11 cellular contexts compared by ENCODE assay signal in the genomic region with DNA sequence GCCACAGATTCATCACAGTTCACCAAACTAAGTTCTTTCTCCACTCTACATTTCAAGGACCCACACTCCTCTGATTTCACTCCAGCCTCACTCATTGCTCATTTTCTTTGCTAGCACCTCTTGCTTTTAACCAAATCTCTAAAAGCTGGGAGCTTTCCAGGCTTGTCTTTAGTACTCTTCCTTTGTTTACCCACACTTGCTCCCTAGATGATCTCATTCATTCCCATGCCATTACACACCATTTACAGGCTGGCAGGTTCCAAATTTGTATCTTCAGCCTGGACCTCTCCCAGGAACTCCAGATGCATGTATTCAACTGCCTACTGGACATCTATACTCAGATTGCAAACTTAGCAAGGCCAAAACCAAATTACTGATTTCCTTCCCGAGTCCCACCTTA. TPM values are rescaled to one million over a fixed set of nuclear protein-coding genes. Genes with fewer than 3 reads are reported as not detected.
DNase-seq lines count a peak whose midpoint lies in the region; ATAC-seq and TF ChIP-seq lines count a peak whose summit lies in the region.
"Had no signal": no experiment of that assay in that cellular context is flagged by ENCODE, and none has a peak within 500 bp of the region (broad histone marks: within the 10 kb centered on the region; RNA-seq: fewer than 3 reads in every experiment).

No MANE protein-coding gene starts in this region.

- WGBS in sigmoid colon, 2 donors: 71 to 82% methylated on average over 1 of the region's 1 CpG

- H3K4me1 ChIP-seq in sigmoid colon: peaks cover 0 to 35% (median 24%) of the 10 kb centered on the region in 4 donors

- H3K9me3 ChIP-seq in sigmoid colon: no peaks in the 10 kb centered on the region

- H3K36me3 ChIP-seq in sigmoid colon: peaks cover 0 to 24% (median 0%) of the 10 kb centered on the region in 4 donors

- no peak overlapping the region for H3K4me3 ChIP-seq in sigmoid colon

- ATAC-seq in HG03565 (IDR thresholded peaks at IDR 0.05; ENCODE audit: unreplicated experiment): no peak

- H3K27me3 ChIP-seq in sigmoid colon: no peaks in the 10 kb centered on the region

- peak overlapping the region; percentile 46 to 80 (median 53) for H3K27ac ChIP-seq in sigmoid colon

- peak; percentile 97 for DNase-seq in EL
- peak; percentile 73 for DNase-seq in RPMI7951 (ENCODE audit: low read depth)
- DNase-seq in fibroblast of peridontal ligament (ENCODE audit: extremely low read depth): peak; percentile 99
- no peak for DNase-seq in sigmoid colon
- DNase-seq in T-helper 1 cell: no peak
- no peak for DNase-seq in cerebellum (ENCODE audit: low spot score)
- no peak for DNase-seq in T-helper 2 cell
- DNase-seq: activated CD4-positive, alpha-beta T cell treated with anti-CD3 and anti-CD28 coated beads, Interleukin-2, amount 50 U/mL, for 4 hours; NCI-H1105 treated with DMSO at 0.1 percent for 48 hours; nucleus accumbens had no signal

- TF ChIP-seq EP300 in sigmoid colon (IDR thresholded peaks at IDR 0.05): peak in 1 of 4 donors; percentile 22

- intact Hi-C loops in sigmoid colon (cut with DNase I): no loop called here

- no peak for TF ChIP-seq POLR2A in sigmoid colon (IDR thresholded peaks at IDR 0.05)

- no peak for TF ChIP-seq CTCF in sigmoid colon (IDR thresholded peaks at IDR 0.05)

RNA-seq across cellular contexts. Expression of gene GUCA1B, which starts 5.3 kb away (rescaled TPM):
- 0.39 TPM in 1 of 2 replicates, not detected in the other for total RNA-seq in RPMI7951 (2014; rRNA removed; shearing (Covaris generic))
- total RNA-seq in sigmoid colon (1 to 10 TPM in 1 of 4 donors, under 1 TPM in 2, not detected in 1; 0.36 to 2.8 (median 0.82) TPM), cerebellum (1.00 TPM)
- under 1 TPM in 1 of 3 donors, not detected in 2; 0.82 TPM for polyA plus RNA-seq in sigmoid colon

RNA-seq across cellular contexts. Expression of gene MRPS10, which starts 17.6 kb away (rescaled TPM):
- total RNA-seq in RPMI7951 (2014; rRNA removed; shearing (Covaris generic)): 65.0 and 72.9 TPM in 2 replicates
- total RNA-seq in sigmoid colon (10 to 100 TPM; 27.7 to 35.2 (median 32.8) TPM), cerebellum (29.3 TPM)
- polyA plus RNA-seq in sigmoid colon: 10 to 100 TPM; 28.8 to 41.4 (median 33.0) TPM

RNA-seq across cellular contexts. Expression of gene GUCA1A, which starts 26.9 kb away (rescaled TPM):
- total RNA-seq in RPMI7951 (2014; rRNA removed; shearing (Covaris generic)): not detected in 2 replicates
- under 1 TPM in 1 of 4 donors, not detected in 3; 0.36 TPM for total RNA-seq in sigmoid colon
- under 1 TPM in 1 of 3 donors, not detected in 2; 0.15 TPM for polyA plus RNA-seq in sigmoid colon
- total RNA-seq in cerebellum: 1.6 TPM

RNA-seq across cellular contexts. Expression of gene C6orf132, which starts 57.6 kb away (rescaled TPM):
- total RNA-seq in RPMI7951 (2014; rRNA removed; shearing (Covaris generic)): not detected in 2 replicates
- total RNA-seq in sigmoid colon (1 to 10 TPM in 1 of 4 donors, under 1 TPM in 2, not detected in 1; 0.33 to 3.3 (median 0.71) TPM), cerebellum (not detected)
- polyA plus RNA-seq in sigmoid colon: 10 to 100 TPM; 38.5 to 91.3 (median 87.1) TPM

Comparison
In these comparisons a context has a peak if more than half of its experiments do, and no peak if none do; other contexts are left out.
1. DNase-seq: peak in EL (single experiment), RPMI7951 (single experiment) and fibroblast of peridontal ligament (single experiment); none in sigmoid colon (single experiment), T-helper 1 cell (0 of 5), cerebellum (single experiment) and T-helper 2 cell (0 of 5).